ENCODE assay signal across 19 cellular contexts in the genomic region with DNA sequence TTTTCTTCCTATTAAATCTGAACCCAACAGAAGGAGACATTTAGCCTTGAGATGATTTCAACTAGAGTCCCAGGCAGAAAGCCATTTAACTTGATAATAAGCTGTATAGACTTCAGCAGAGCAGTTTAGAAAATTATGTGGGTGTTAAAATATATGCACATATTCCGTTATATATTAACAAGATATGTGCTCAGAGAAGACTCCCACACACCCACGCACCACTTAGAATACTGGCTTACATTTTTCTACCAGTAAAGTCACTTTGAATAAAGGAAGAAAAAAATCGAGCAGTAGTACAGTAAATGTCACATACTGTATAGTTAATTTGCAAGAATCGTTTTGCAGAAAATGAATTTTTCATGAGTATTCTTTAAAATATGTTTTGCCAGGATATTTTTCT.
DNase-seq lines count a peak whose midpoint lies in the region; ATAC-seq and TF ChIP-seq lines count a peak whose summit lies in the region.
"Had no signal": no experiment of that assay in that cellular context is flagged by ENCODE, and none has a peak within 500 bp of the region (broad histone marks: within the 10 kb centered on the region; RNA-seq: fewer than 3 reads in every experiment).

No MANE protein-coding gene starts in this region.

- H3K4me1 Mint-ChIP-seq in CD8-positive, alpha-beta T cell (ENCODE audit: low read depth), result no peaks in the 10 kb centered on the region
- H3K4me1 Mint-ChIP-seq: CD14-positive monocyte, T-cell had no signal

- H3F3A ChIP-seq in SU-DHL-6 (ENCODE audit: insufficient read depth), result peaks cover 60% of the 10 kb centered on the region

- H3K27me3 ChIP-seq in SU-DHL-6 (ENCODE audit: low read length), result no peaks in the 10 kb centered on the region
- no peaks in the 10 kb centered on the region for H3K27me3 ChIP-seq in CD8-positive, alpha-beta T cell (ENCODE audit: insufficient read depth, low read length)

- intact Hi-C loops in CD8-positive, alpha-beta T cell (cut with DNase I, micrococcal nuclease), result no loop called here

- H3K27ac ChIP-seq in SU-DHL-6 (ENCODE audit: low read depth, low read length), result peak overlapping the region; percentile 99
- H3K27ac ChIP-seq in CD8-positive, alpha-beta T cell (ENCODE audit: low read depth, low read length), result no peak overlapping the region

- H2AFZ ChIP-seq in SU-DHL-6 (ENCODE audit: low read depth, low read length, severe bottlenecking), result peak overlapping the region; percentile 67

- H3K9ac ChIP-seq in SU-DHL-6 (ENCODE audit: low read length), result peak overlapping the region; percentile 51

- H3K9me3 Mint-ChIP-seq in CD8-positive, alpha-beta T cell, result peaks cover 10% of the 10 kb centered on the region

- H3K4me3 ChIP-seq in SU-DHL-6 (ENCODE audit: insufficient read depth, low read length, poor library complexity, severe bottlenecking), result peak overlapping the region; percentile 14
- no peak overlapping the region for H3K4me3 ChIP-seq in CD8-positive, alpha-beta T cell (ENCODE audit: low read depth, low read length)

- H4K20me1 ChIP-seq in SU-DHL-6 (ENCODE audit: low read depth, low read length), result no peaks in the 10 kb centered on the region

- DNase-seq in HEK293T (ENCODE audit: extremely low spot score) (no peak), NOMO-1 treated with dmso at 0.1 percent for 144 hours (lab: John Stamatoyannopoulos, UW; ENCODE audit: unreplicated experiment) (no peak)
- DNase-seq in CD8-positive, alpha-beta T cell, result no peak
- DNase-seq: ACHN, AML-193, Caco-2, DMS153, Kasumi-1, MM.1S, NCI-H1105 treated with DMSO at 0.1 percent for 48 hours, NCI-H1930, NCI-H446, T-cell had no signal

- peak overlapping the region; percentile 91 for H3K4me2 ChIP-seq in SU-DHL-6 (ENCODE audit: low read depth, low read length, poor library complexity, severe bottlenecking)

- H3K79me2 ChIP-seq in SU-DHL-6 (ENCODE audit: insufficient read depth, low read length), result no peaks in the 10 kb centered on the region

- POLR2A ChIA-PET in HEK293T (lab: Yijun Ruan, JAX), result no interaction called here
- POLR2A ChIA-PET in CD8-positive, alpha-beta T cell (lab: Charles Lee), result no interaction called here

- no peak overlapping the region for H3K27ac Mint-ChIP-seq in CD8-positive, alpha-beta T cell
- H3K27ac Mint-ChIP-seq: CD14-positive monocyte, IgD-negative memory B cell, T-cell had no signal

- no peaks in the 10 kb centered on the region for H3K27me3 Mint-ChIP-seq in CD8-positive, alpha-beta T cell (ENCODE audit: low read depth)
- H3K27me3 Mint-ChIP-seq: T-cell had no signal

- H3K4me3 Mint-ChIP-seq in CD8-positive, alpha-beta T cell, result no peak overlapping the region
- H3K4me3 Mint-ChIP-seq: CD14-positive monocyte, IgD-negative memory B cell, T-cell had no signal

- no peak for TF ChIP-seq CTCF in SU-DHL-6 (IDR thresholded peaks at IDR 0.05; ENCODE audit: insufficient read depth, low read length, poor library complexity, severe bottlenecking)
- no peak for TF ChIP-seq CTCF in CD8-positive, alpha-beta T cell (IDR thresholded peaks at IDR 0.05)

- no peaks in the 10 kb centered on the region for H3K9me3 ChIP-seq in SU-DHL-6 (ENCODE audit: insufficient read depth, low read length)
- H3K9me3 ChIP-seq in CD8-positive, alpha-beta T cell (ENCODE audit: low read length), result no peaks in the 10 kb centered on the region

- ATAC-seq in GM18909 (IDR thresholded peaks at IDR 0.05; ENCODE audit: poor library complexity, unreplicated experiment) (peak; percentile 50), HG03175 (IDR thresholded peaks at IDR 0.05; ENCODE audit: unreplicated experiment) (peak; percentile 30), HG02884 (IDR thresholded peaks at IDR 0.05; ENCODE audit: unreplicated experiment) (no peak)
- ATAC-seq in CD8-positive, alpha-beta T cell, result no peak
- ATAC-seq: T-cell had no signal

- CTCF ChIA-PET in HEK293T (lab: Yijun Ruan, JAX), result no interaction called here
- CTCF ChIA-PET in CD8-positive, alpha-beta T cell (lab: Charles Lee), result no interaction called here

- no peaks in the 10 kb centered on the region for H3K4me1 ChIP-seq in CD8-positive, alpha-beta T cell (ENCODE audit: insufficient read depth, low read length)

- no peaks in the 10 kb centered on the region for H3K9me2 ChIP-seq in SU-DHL-6 (replicated peaks; ENCODE audit: insufficient read depth, low read length)

- H3K36me3 Mint-ChIP-seq in CD8-positive, alpha-beta T cell, result no peaks in the 10 kb centered on the region
- H3K36me3 Mint-ChIP-seq: CD14-positive monocyte, T-cell had no signal

- H3K36me3 ChIP-seq in SU-DHL-6 (ENCODE audit: low read length), result no peaks in the 10 kb centered on the region
- H3K36me3 ChIP-seq in CD8-positive, alpha-beta T cell (ENCODE audit: insufficient read depth, low read length), result no peaks in the 10 kb centered on the region

TF ChIP-seq in HEK293T, 16 proteins besides CTCF, POLR2A, EP300 and RAD21:
- TF ChIP-seq BHLHE40 (IDR thresholded peaks at IDR 0.05; ENCODE audit: borderline replicate concordance) (no peak), TARDBP (IDR thresholded peaks at IDR 0.05) (no peak), SUZ12 (IDR thresholded peaks at IDR 0.05) (no peak), HDGF (IDR thresholded peaks at IDR 0.05; ENCODE audit: borderline replicate concordance) (no peak), FOXK2 (IDR thresholded peaks at IDR 0.05) (no peak), SP1 (IDR thresholded peaks at IDR 0.05) (no peak), NFRKB (IDR thresholded peaks at IDR 0.05) (no peak), L3MBTL2 (conservative IDR thresholded peaks at IDR 0.05) (no peak)

Comparison
In these comparisons a context has a peak if more than half of its experiments do, and no peak if none do; other contexts are left out.
1. ATAC-seq: peak in GM18909 (single experiment) and HG03175 (single experiment); none in HG02884 (single experiment) and CD8-positive, alpha-beta T cell (single experiment).